1 cellular context compared by ENCODE assay signal in the genomic region with DNA sequence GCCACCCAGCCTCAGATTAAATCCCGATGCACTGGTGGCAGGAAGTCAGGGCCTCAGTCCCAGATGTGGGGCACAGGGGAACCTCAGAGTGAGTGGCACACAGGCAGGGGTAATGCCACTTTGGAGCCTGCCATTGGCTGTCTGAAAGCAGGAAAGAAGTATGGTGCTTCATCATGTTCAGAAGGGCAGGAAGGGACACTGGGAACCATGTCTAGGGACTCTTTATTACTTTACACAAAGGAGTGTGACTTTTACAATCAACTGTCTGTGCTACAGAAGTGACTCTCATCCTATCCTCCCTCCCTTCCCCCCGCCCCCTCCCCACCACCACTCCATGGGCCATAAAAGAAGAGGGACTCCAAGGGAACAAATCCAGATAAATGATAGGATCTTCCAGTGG.
TF ChIP-seq lines count a peak whose summit lies in the region.

No MANE protein-coding gene starts in this region.

TF ChIP-seq in endothelial cell of umbilical vein, 7 proteins besides CTCF, POLR2A, EP300 and RAD21:
- no peak for TF ChIP-seq FOS (IDR thresholded peaks at IDR 0.05; ENCODE audit: borderline replicate concordance, insufficient read depth, low read length)
- no peak for TF ChIP-seq EZH2 (IDR thresholded peaks at IDR 0.05; ENCODE audit: borderline replicate concordance, low read depth, low read length, severe bottlenecking)
- TF ChIP-seq MYC (IDR thresholded peaks at IDR 0.05; ENCODE audit: low read depth, low read length): no peak
- no peak for TF ChIP-seq JUN (IDR thresholded peaks at IDR 0.05; ENCODE audit: borderline replicate concordance, insufficient read depth, insufficient read length, low read depth)
- no peak for TF ChIP-seq POLR2AphosphoS5 (IDR thresholded peaks at IDR 0.05; ENCODE audit: insufficient read depth, low read depth, low read length)
TF ChIP-seq in endothelial cell of umbilical vein: peak in this region for 0.
